ENCODE assay signal across 11 cellular contexts in the genomic region with DNA sequence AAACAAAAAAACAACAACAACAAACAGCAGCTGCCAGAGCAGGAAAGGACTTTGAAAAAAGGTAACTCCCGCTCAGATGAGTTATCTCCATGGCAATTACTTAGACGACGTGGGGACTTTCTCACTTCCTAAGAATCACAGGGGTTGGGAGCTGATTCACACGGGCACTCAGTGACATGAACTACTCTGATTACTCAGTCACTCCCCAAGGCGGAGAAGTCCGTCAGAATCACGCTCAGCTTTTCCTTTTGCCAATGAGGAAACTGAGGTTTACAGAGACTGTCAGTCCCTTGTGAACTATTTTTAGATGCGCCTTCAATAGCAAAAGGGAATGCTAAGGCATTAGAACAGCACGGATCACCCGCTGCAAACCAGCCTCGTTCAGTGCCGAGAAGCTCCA. TPM values are rescaled to one million over a fixed set of nuclear protein-coding genes. Genes with fewer than 3 reads are reported as not detected.
A peak's percentile ranks its signal among the peaks of the same experiment; 100 is the strongest.
DNase-seq lines count a peak whose midpoint lies in the region; ATAC-seq, FAIRE-seq and TF ChIP-seq lines count a peak whose summit lies in the region.
"Had no signal": no experiment of that assay in that cellular context is flagged by ENCODE, and none has a peak within 500 bp of the region (broad histone marks: within the 10 kb centered on the region; RNA-seq: fewer than 3 reads in every experiment).

No MANE protein-coding gene starts in this region.

- TF ChIP-seq CTCF in MCF 10A (IDR thresholded peaks at IDR 0.05; ENCODE audit: unreplicated experiment) (no peak), mammary epithelial cell (conservative IDR thresholded peaks at IDR 0.05 in 1 of 2, IDR thresholded peaks at IDR 0.05 in 1 of 2; ENCODE audit: extremely low read depth in 1 of 2, insufficient read depth in 1 of 2, low read depth in 1 of 2, low read length in 2 of 2) (no peak), suprapubic skin (IDR thresholded peaks at IDR 0.05) (no peak)

- H3K27me3 Mint-ChIP-seq in MCF 10A (ENCODE audit: insufficient read depth, unreplicated experiment) = peaks cover 21% of the 10 kb centered on the region
- H3K27me3 Mint-ChIP-seq in activated CD4-positive, alpha-beta T cell treated with anti-CD3 and anti-CD28 coated beads, Interleukin-2, amount 10 ng/mL, durations not matched to agents 24 days and 14 days = peaks cover 1% of the 10 kb centered on the region

- H3K4me3 Mint-ChIP-seq in MCF 10A (ENCODE audit: unreplicated experiment) = no peak overlapping the region
- H3K4me3 Mint-ChIP-seq in activated CD4-positive, alpha-beta T cell treated with anti-CD3 and anti-CD28 coated beads, Interleukin-2, amount 10 ng/mL, durations not matched to agents 24 days and 14 days = no peak overlapping the region
- H3K4me3 Mint-ChIP-seq: type B pancreatic cell had no signal

- TF ChIP-seq EP300 in suprapubic skin (IDR thresholded peaks at IDR 0.05) = no peak

- FAIRE-seq in GM19239 (lab: Jason Lieb, UNC) = no peak

- H2AFZ ChIP-seq in mammary epithelial cell (ENCODE audit: low read depth, low read length) = no peak overlapping the region

- no peak overlapping the region for H3K9ac ChIP-seq in mammary epithelial cell (ENCODE audit: insufficient read depth, low read length)

- H3K4me3 ChIP-seq in mammary epithelial cell (replicated peaks in 1 of 3; ENCODE audit: insufficient read depth in 1 of 3, low read depth in 2 of 3, low read length in 3 of 3) = no peak overlapping the region
- peak overlapping the region; percentile 4 for H3K4me3 ChIP-seq in suprapubic skin
- H3K4me3 ChIP-seq: right atrium auricular region had no signal

- no peak for TF ChIP-seq POLR2A in suprapubic skin (IDR thresholded peaks at IDR 0.05)

- peak; percentile 13 for DNase-seq in MCF 10A (ENCODE audit: unreplicated experiment)
- no peak for DNase-seq in mammary epithelial cell
- peak; percentile 78 for DNase-seq in activated CD4-positive, alpha-beta T cell treated with anti-CD3 and anti-CD28 coated beads, Interleukin-2, amount 10 ng/mL, durations not matched to agents 24 days and 14 days
- no peak for DNase-seq in left colon
- no peak for DNase-seq in suprapubic skin (ENCODE audit: low spot score in 2 of 2)
- DNase-seq in GM19239 (ENCODE audit: insufficient read length, low spot score) = no peak
- DNase-seq in left lobe of liver (ENCODE audit: low spot score) = no peak
- DNase-seq: NCI-H187 had no signal

- no peaks in the 10 kb centered on the region for H4K20me1 ChIP-seq in mammary epithelial cell (ENCODE audit: insufficient read depth, low read length)

- ATAC-seq in left colon = peak; percentile 38
- ATAC-seq in GM21529 (IDR thresholded peaks at IDR 0.05; ENCODE audit: unreplicated experiment) = no peak
- no peak for ATAC-seq in left lobe of liver

- H3K9me3 ChIP-seq in mammary epithelial cell (replicated peaks; ENCODE audit: insufficient read depth, low read length) = no peaks in the 10 kb centered on the region
- no peaks in the 10 kb centered on the region for H3K9me3 ChIP-seq in suprapubic skin
- H3K9me3 ChIP-seq: right atrium auricular region had no signal

- H3K36me3 ChIP-seq in mammary epithelial cell (ENCODE audit: insufficient read depth, low read length) = no peaks in the 10 kb centered on the region
- H3K36me3 ChIP-seq in suprapubic skin = no peaks in the 10 kb centered on the region
- H3K36me3 ChIP-seq: right atrium auricular region had no signal

- H3K27ac ChIP-seq in mammary epithelial cell (ENCODE audit: insufficient read depth, low read depth, low read length) = no peak overlapping the region
- no peak overlapping the region for H3K27ac ChIP-seq in suprapubic skin
- H3K27ac ChIP-seq: right atrium auricular region had no signal

- CTCF ChIA-PET in MCF 10A (lab: Yijun Ruan, JAX) = no interaction called here
- CTCF ChIA-PET in mammary epithelial cell (lab: Charles Lee; ENCODE audit: low non-redundant PET) = no interaction called here

- no peaks in the 10 kb centered on the region for H3K4me1 Mint-ChIP-seq in MCF 10A (ENCODE audit: insufficient read depth, unreplicated experiment)
- H3K4me1 Mint-ChIP-seq in activated CD4-positive, alpha-beta T cell treated with anti-CD3 and anti-CD28 coated beads, Interleukin-2, amount 10 ng/mL, durations not matched to agents 24 days and 14 days = peaks cover 34% of the 10 kb centered on the region

- H3K27ac Mint-ChIP-seq in MCF 10A (ENCODE audit: low read depth, unreplicated experiment) = no peak overlapping the region
- peak overlapping the region; percentile 79 for H3K27ac Mint-ChIP-seq in activated CD4-positive, alpha-beta T cell treated with anti-CD3 and anti-CD28 coated beads, Interleukin-2, amount 10 ng/mL, durations not matched to agents 24 days and 14 days
- H3K27ac Mint-ChIP-seq: type B pancreatic cell had no signal

- BruUV-seq in MCF 10A (replicated peaks; lab: Mats Ljungman, UMichigan) (no TSS peak), mammary epithelial cell (replicated peaks; lab: Mats Ljungman, UMichigan) (no TSS peak)

- in situ Hi-C loops in mammary epithelial cell (cut with MboI; ENCODE audit: low sequenced_read_pairs in 2 of 2) = no loop called here

- no peaks in the 10 kb centered on the region for H3K79me2 ChIP-seq in mammary epithelial cell (ENCODE audit: insufficient read depth, low read length)

- no peaks in the 10 kb centered on the region for H3K4me1 ChIP-seq in mammary epithelial cell (ENCODE audit: insufficient read depth, low read length)
- peaks cover 13% of the 10 kb centered on the region for H3K4me1 ChIP-seq in suprapubic skin

- no peaks in the 10 kb centered on the region for H3K9me3 Mint-ChIP-seq in MCF 10A (ENCODE audit: unreplicated experiment)
- no peaks in the 10 kb centered on the region for H3K9me3 Mint-ChIP-seq in activated CD4-positive, alpha-beta T cell treated with anti-CD3 and anti-CD28 coated beads, Interleukin-2, amount 10 ng/mL, durations not matched to agents 24 days and 14 days
- H3K9me3 Mint-ChIP-seq: type B pancreatic cell had no signal

- intact Hi-C loops in MCF 10A (cut with micrococcal nuclease) = no loop called here
- intact Hi-C loops in mammary epithelial cell (cut with micrococcal nuclease) = no loop called here
- intact Hi-C loops in activated CD4-positive, alpha-beta T cell treated with anti-CD3 and anti-CD28 coated beads, Interleukin-2, amount 10 ng/mL, durations not matched to agents 24 days and 14 days (cut with micrococcal nuclease) = loop anchor here (1.0 to 2.0 kb wide), 2 partner anchors 34 to 56 kb away; partner anchors contain the start of gene MRPL54
- intact Hi-C loops in left colon (cut with DNase I, micrococcal nuclease) = no loop called here

- no peaks in the 10 kb centered on the region for H3K27me3 ChIP-seq in mammary epithelial cell (ENCODE audit: insufficient read depth, low read length)
- peaks cover 7% of the 10 kb centered on the region for H3K27me3 ChIP-seq in suprapubic skin
- H3K27me3 ChIP-seq: right atrium auricular region had no signal

- POLR2A ChIA-PET in MCF 10A (lab: Yijun Ruan, JAX) = no interaction called here

- H3K4me2 ChIP-seq in mammary epithelial cell (ENCODE audit: insufficient read depth, low read depth, low read length) = no peak overlapping the region

- 63% methylated on average over 6 of the region's 12 CpGs for WGBS in mammary epithelial cell (ENCODE audit: low coverage, missing lambda C conversion rate)
- WGBS in suprapubic skin = 12% methylated on average over 11 of the region's 12 CpGs

- H3K36me3 Mint-ChIP-seq in MCF 10A (ENCODE audit: insufficient read depth, unreplicated experiment) = peaks cover 6% of the 10 kb centered on the region
- H3K36me3 Mint-ChIP-seq in activated CD4-positive, alpha-beta T cell treated with anti-CD3 and anti-CD28 coated beads, Interleukin-2, amount 10 ng/mL, durations not matched to agents 24 days and 14 days (ENCODE audit: low read depth) = no peaks in the 10 kb centered on the region
- H3K36me3 Mint-ChIP-seq: type B pancreatic cell had no signal

- dilution Hi-C loops in mammary epithelial cell (cut with HindIII; ENCODE audit: low sequenced_read_pairs) = no loop called here

RNA-seq across cellular contexts. Expression of gene MATK, which starts 32.3 kb away (rescaled TPM):
- total RNA-seq in MCF 10A (2022) = not detected in 2 replicates
- total RNA-seq in mammary epithelial cell = not detected
- not detected for polyA plus RNA-seq in mammary epithelial cell
- polyA minus RNA-seq in mammary epithelial cell = not detected
- 31.6 and 32.3 TPM in 2 replicates for total RNA-seq in activated CD4-positive, alpha-beta T cell treated with anti-CD3 and anti-CD28 coated beads, Interleukin-2, amount 10 ng/mL, durations not matched to agents 24 days and 14 days
- 1 to 10 TPM; 1.5 to 2.4 TPM for total RNA-seq in left colon
- total RNA-seq in suprapubic skin = 1 to 10 TPM in 3 of 4 donors, under 1 TPM in 1; 0.57 to 5.4 (median 2.0) TPM
- 0.48 TPM for total RNA-seq in left lobe of liver

RNA-seq across cellular contexts. Expression of gene RAX2, which starts 46.5 kb away (rescaled TPM):
- total RNA-seq in MCF 10A (2022) (not detected in 2 replicates), mammary epithelial cell (not detected), left colon (not detected), suprapubic skin (not detected), left lobe of liver (not detected)
- polyA plus RNA-seq in mammary epithelial cell = not detected
- polyA minus RNA-seq in mammary epithelial cell = not detected
- not detected in 2 replicates for total RNA-seq in activated CD4-positive, alpha-beta T cell treated with anti-CD3 and anti-CD28 coated beads, Interleukin-2, amount 10 ng/mL, durations not matched to agents 24 days and 14 days
- total RNA-seq: right atrium auricular region had no signal

RNA-seq across cellular contexts. Expression of gene ZFR2, which starts 50.4 kb away (rescaled TPM):
- total RNA-seq in MCF 10A (2022) (not detected in 2 replicates), mammary epithelial cell (not detected), left colon (not detected), suprapubic skin (1 to 10 TPM in 2 of 4 donors, not detected in 2; 2.5 to 4.8 TPM), left lobe of liver (not detected)
- polyA plus RNA-seq in mammary epithelial cell = not detected
- polyA minus RNA-seq in mammary epithelial cell = not detected
- not detected in 2 replicates for total RNA-seq in activated CD4-positive, alpha-beta T cell treated with anti-CD3 and anti-CD28 coated beads, Interleukin-2, amount 10 ng/mL, durations not matched to agents 24 days and 14 days
- total RNA-seq: right atrium auricular region had no signal

RNA-seq across cellular contexts. Expression of gene MRPL54, which starts 56.0 kb away (rescaled TPM):
- 85.0 and 85.7 TPM in 2 replicates for total RNA-seq in MCF 10A (2022)
- total RNA-seq in mammary epithelial cell = 10 to 100 TPM; 23.7 to 48.2 TPM
- polyA plus RNA-seq in mammary epithelial cell = 50.4 TPM
- polyA minus RNA-seq in mammary epithelial cell = 32.9 TPM
- total RNA-seq in activated CD4-positive, alpha-beta T cell treated with anti-CD3 and anti-CD28 coated beads, Interleukin-2, amount 10 ng/mL, durations not matched to agents 24 days and 14 days = 91.4 and 96.6 TPM in 2 replicates
- total RNA-seq in left colon = 10 to 100 TPM; 64.6 to 67.7 TPM
- 10 to 100 TPM; 41.5 to 92.6 (median 63.7) TPM for total RNA-seq in suprapubic skin
- 56.0 TPM for total RNA-seq in left lobe of liver

RNA-seq across cellular contexts. Expression of gene APBA3, which starts 57.0 kb away (rescaled TPM):
- total RNA-seq in MCF 10A (2022) (22.9 and 27.6 TPM in 2 replicates), mammary epithelial cell (10 to 100 TPM; 14.5 to 22.8 TPM), left colon (10 to 100 TPM; 15.4 to 17.5 TPM), suprapubic skin (10 to 100 TPM; 19.8 to 55.0 (median 25.8) TPM), left lobe of liver (18.6 TPM)
- 5.7 TPM for polyA plus RNA-seq in mammary epithelial cell
- polyA minus RNA-seq in mammary epithelial cell = 3.1 TPM
- total RNA-seq in activated CD4-positive, alpha-beta T cell treated with anti-CD3 and anti-CD28 coated beads, Interleukin-2, amount 10 ng/mL, durations not matched to agents 24 days and 14 days = 41.5 and 48.7 TPM in 2 replicates

Comparison
In these comparisons a context has a peak if more than half of its experiments do, and no peak if none do; other contexts are left out.
1. DNase-seq: peak in MCF 10A (single experiment) and activated CD4-positive, alpha-beta T cell treated with anti-CD3 and anti-CD28 coated beads, Interleukin-2, amount 10 ng/mL, durations not matched to agents 24 days and 14 days (single experiment); none in mammary epithelial cell (single experiment), left colon (0 of 2), suprapubic skin (0 of 2), GM19239 (single experiment) and left lobe of liver (single experiment).